In the genomic region with DNA sequence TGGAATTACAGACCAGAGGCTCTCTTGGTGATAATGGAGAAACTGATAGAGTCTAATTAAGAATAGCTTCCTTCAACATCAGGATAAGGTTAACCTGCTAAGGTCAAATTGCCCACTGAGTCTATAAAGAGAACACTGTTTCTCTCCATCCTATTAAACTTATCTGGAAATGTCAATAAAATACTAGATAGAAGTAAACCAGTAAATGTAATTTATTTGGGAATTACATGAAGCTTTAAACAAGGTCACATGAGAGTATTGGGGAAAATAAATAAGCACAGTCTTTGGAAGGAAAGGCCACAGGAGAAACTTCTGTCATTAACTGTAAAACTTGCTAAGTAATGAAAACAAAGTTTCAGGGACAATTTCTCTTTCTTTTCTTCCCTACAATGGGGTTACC, we compare ENCODE assay signal across 1 cellular context.
TF ChIP-seq lines count a peak whose summit lies in the region.

No MANE protein-coding gene starts in this region.

TF ChIP-seq in HCT116, 20 proteins besides CTCF, POLR2A, EP300 and RAD21 (continued from another document):
- TF ChIP-seq REST (IDR thresholded peaks at IDR 0.05; ENCODE audit: low read depth) (no peak), EGR1 (IDR thresholded peaks at IDR 0.05; ENCODE audit: low read depth) (no peak), TCF7L2 (IDR thresholded peaks at IDR 0.05; ENCODE audit: borderline replicate concordance, extremely low read depth, insufficient read depth, insufficient read length) (no peak), JUND (IDR thresholded peaks at IDR 0.05) (no peak), POLR2AphosphoS5 (IDR thresholded peaks at IDR 0.05; ENCODE audit: low read depth, low read length) (no peak), CEBPB (IDR thresholded peaks at IDR 0.05; ENCODE audit: low read depth) (no peak), MAX (IDR thresholded peaks at IDR 0.05) (no peak)
TF ChIP-seq in HCT116: peak in this region for 0.
